22 cellular contexts compared by ENCODE assay signal in genomic region chr9:106716820-106717219, GRCh38.
DNase-seq lines count a peak whose midpoint lies in the region; FAIRE-seq and TF ChIP-seq lines count a peak whose summit lies in the region.
"Had no signal": no experiment of that assay in that cellular context is flagged by ENCODE, and none has a peak within 500 bp of the region (broad histone marks: within the 10 kb centered on the region; RNA-seq: fewer than 3 reads in every experiment).

No MANE protein-coding gene starts in this region.

- no peaks in the 10 kb centered on the region for H3K9me3 Mint-ChIP-seq in activated naive CD4-positive, alpha-beta T cell treated with anti-CD3 and anti-CD28 coated beads for 36 hours

- no peak overlapping the region for H3K4me2 ChIP-seq in GM23248 (ENCODE audit: unreplicated experiment)
- H3K4me2 ChIP-seq: BLaER1 treated with 17β-estradiol and CSF1 and Interleukin-3, amounts not matched to agents 10 nM and 100 nM had no signal

- no peaks in the 10 kb centered on the region for H3K4me1 Mint-ChIP-seq in activated naive CD4-positive, alpha-beta T cell treated with anti-CD3 and anti-CD28 coated beads for 36 hours (ENCODE audit: low read depth)
- H3K4me1 Mint-ChIP-seq: CD4-positive, alpha-beta memory T cell had no signal

- CTCF ChIA-PET in activated naive CD4-positive, alpha-beta T cell treated with anti-CD3 and anti-CD28 coated beads for 36 hours (lab: Charles Lee) = no interaction called here

- H3K4me1 ChIP-seq in GM23248 (ENCODE audit: insufficient read depth) (peaks cover 19% of the 10 kb centered on the region), small intestine (ENCODE audit: control insufficient read depth in 2 of 2, insufficient read depth in 1 of 2, low read depth in 1 of 2, low read length in 1 of 2) (no peaks in the 10 kb centered on the region)
- H3K4me1 ChIP-seq: Peyer's patch had no signal

- H3K36me3 ChIP-seq in GM23248 (ENCODE audit: low read depth) (no peaks in the 10 kb centered on the region), small intestine (ENCODE audit: control insufficient read depth in 2 of 2, insufficient read depth in 2 of 2, low read length in 2 of 2) (no peaks in the 10 kb centered on the region)
- H3K36me3 ChIP-seq: BLaER1 treated with 17β-estradiol and CSF1 and Interleukin-3, amounts not matched to agents 10 nM and 100 nM; Peyer's patch; SJCRH30 had no signal

- H3K4me3 ChIP-seq in GM23248 (no peak overlapping the region), cardiac fibroblast (replicated peaks in 1 of 2; ENCODE audit: low read depth in 2 of 2, low read length in 2 of 2) (no peak overlapping the region), small intestine (ENCODE audit: low read depth in 1 of 2, low read length in 2 of 2) (no peak overlapping the region)
- H3K4me3 ChIP-seq: BLaER1 treated with 17β-estradiol and CSF1 and Interleukin-3, amounts not matched to agents 10 nM and 100 nM; Peyer's patch; SJCRH30 had no signal

- no peaks in the 10 kb centered on the region for H3K27me3 Mint-ChIP-seq in activated naive CD4-positive, alpha-beta T cell treated with anti-CD3 and anti-CD28 coated beads for 36 hours (ENCODE audit: low read depth)
- H3K27me3 Mint-ChIP-seq: CD4-positive, alpha-beta memory T cell had no signal

- H3K9ac ChIP-seq in GM23248 = no peak overlapping the region
- H3K9ac ChIP-seq: BLaER1 treated with 17β-estradiol and CSF1 and Interleukin-3, amounts not matched to agents 10 nM and 100 nM had no signal

- in situ Hi-C loops in GM23248 (cut with MboI) (no loop called here), GM13977 (cut with MboI; ENCODE audit: low pct_unique_long_range_greater_than_20kb, low sequenced_read_pairs, unreplicated experiment) (no loop called here)

- H4K20me1 ChIP-seq in GM23248 (ENCODE audit: insufficient read depth) = no peaks in the 10 kb centered on the region
- H4K20me1 ChIP-seq: BLaER1 treated with 17β-estradiol and CSF1 and Interleukin-3, amounts not matched to agents 10 nM and 100 nM had no signal

- H3K79me2 ChIP-seq in GM23248 (ENCODE audit: insufficient read depth) = no peaks in the 10 kb centered on the region

- H3K36me3 Mint-ChIP-seq in activated naive CD4-positive, alpha-beta T cell treated with anti-CD3 and anti-CD28 coated beads for 36 hours (ENCODE audit: low read depth) = no peaks in the 10 kb centered on the region
- H3K36me3 Mint-ChIP-seq: CD4-positive, alpha-beta memory T cell had no signal

- no peak overlapping the region for H3K27ac Mint-ChIP-seq in activated naive CD4-positive, alpha-beta T cell treated with anti-CD3 and anti-CD28 coated beads for 36 hours
- H3K27ac Mint-ChIP-seq: CD4-positive, alpha-beta memory T cell had no signal

- H3K27me3 ChIP-seq in GM23248 (replicated peaks; ENCODE audit: insufficient read depth) (no peaks in the 10 kb centered on the region), small intestine (ENCODE audit: control insufficient read depth in 2 of 2, insufficient read depth in 2 of 2, low read length in 2 of 2) (no peaks in the 10 kb centered on the region)
- H3K27me3 ChIP-seq: BLaER1 treated with 17β-estradiol and CSF1 and Interleukin-3, amounts not matched to agents 10 nM and 100 nM; Peyer's patch; SJCRH30 had no signal

- H3K9me3 ChIP-seq in GM23248 (ENCODE audit: low read depth) = no peaks in the 10 kb centered on the region
- no peaks in the 10 kb centered on the region for H3K9me3 ChIP-seq in small intestine (ENCODE audit: control insufficient read depth, low read depth)
- H3K9me3 ChIP-seq: BLaER1 treated with 17β-estradiol and CSF1 and Interleukin-3, amounts not matched to agents 10 nM and 100 nM; Caco-2; Peyer's patch; SJCRH30 had no signal

- no peaks in the 10 kb centered on the region for H3K9me2 ChIP-seq in GM23248 (ENCODE audit: insufficient read depth)

- H3K27ac ChIP-seq in GM23248 (no peak overlapping the region), small intestine (ENCODE audit: low read depth in 1 of 2, low read length in 1 of 2) (no peak overlapping the region)
- H3K27ac ChIP-seq: BLaER1 treated with 17β-estradiol and CSF1 and Interleukin-3, amounts not matched to agents 10 nM and 100 nM; Peyer's patch; SJCRH30 had no signal

- no peak for FAIRE-seq in small intestine (lab: Jason Lieb, UNC)
- FAIRE-seq: GM12891, GM18507, H1 had no signal

- H2AFZ ChIP-seq in GM23248 = no peak overlapping the region

- 0 to 5% methylated on average over 1 of the region's 1 CpG for WGBS in GM23248 (ENCODE audit: low coverage in 1 of 2, low lambda C conversion rate in 2 of 2, missing lambda C conversion rate in 2 of 2), 2 experiments
- WGBS in small intestine, 3 donors = 2 to 13% (median 8%) methylated on average over 1 of the region's 1 CpG

- intact Hi-C loops in activated naive CD4-positive, alpha-beta T cell treated with anti-CD3 and anti-CD28 coated beads for 36 hours (cut with micrococcal nuclease) = no loop called here

- peaks cover 8% of the 10 kb centered on the region; the same call in 1 of the 2 replicates for H3F3A ChIP-seq in GM23248 (ENCODE audit: insufficient read depth)

- peak; percentile 9 for DNase-seq in GM23248
- DNase-seq in cardiac fibroblast (ENCODE audit: low read depth in 2 of 2) = peak; percentile 8 to 30
- DNase-seq in iris pigment epithelial cell (ENCODE audit: low read depth) = peak; percentile 45
- peak; percentile 51 for DNase-seq in small intestine
- DNase-seq in activated naive CD4-positive, alpha-beta T cell treated with anti-CD3 and anti-CD28 coated beads for 36 hours = no peak
- DNase-seq in GM13977 (ENCODE audit: low spot score) = no peak
- no peak for DNase-seq in NCI-H446 treated with DMSO at 0.1 percent for 48 hours (lab: John Stamatoyannopoulos, UW)
- DNase-seq: Caco-2; CD4-positive, alpha-beta memory T cell; DND-41; KBM-7; NCI-H1092 treated with DMSO at 0.1 percent for 48 hours; NCI-H1436 treated with DMSO at 0.1 percent for 48 hours; NCI-H2029 treated with DMSO at 0.1 percent for 48 hours; NCI-H524; NCI-H82; Peyer's patch; SJCRH30 had no signal

- TF ChIP-seq CTCF in cardiac fibroblast (IDR thresholded peaks at IDR 0.05; ENCODE audit: low read depth, low read length) (no peak), GM13977 (IDR thresholded peaks at IDR 0.05; ENCODE audit: extremely low read depth, insufficient read depth, missing control alignments) (no peak)

- H3K4me3 Mint-ChIP-seq in activated naive CD4-positive, alpha-beta T cell treated with anti-CD3 and anti-CD28 coated beads for 36 hours = no peak overlapping the region
- H3K4me3 Mint-ChIP-seq: CD4-positive, alpha-beta memory T cell had no signal

Comparison
In these comparisons a context has a peak if more than half of its experiments do, and no peak if none do; other contexts are left out.
1. DNase-seq: peak in GM23248 (single experiment), cardiac fibroblast (2 of 2), iris pigment epithelial cell (single experiment) and small intestine (single experiment); none in activated naive CD4-positive, alpha-beta T cell treated with anti-CD3 and anti-CD28 coated beads for 36 hours (single experiment), GM13977 (single experiment) and NCI-H446 treated with DMSO at 0.1 percent for 48 hours (single experiment).